In the genomic region with DNA sequence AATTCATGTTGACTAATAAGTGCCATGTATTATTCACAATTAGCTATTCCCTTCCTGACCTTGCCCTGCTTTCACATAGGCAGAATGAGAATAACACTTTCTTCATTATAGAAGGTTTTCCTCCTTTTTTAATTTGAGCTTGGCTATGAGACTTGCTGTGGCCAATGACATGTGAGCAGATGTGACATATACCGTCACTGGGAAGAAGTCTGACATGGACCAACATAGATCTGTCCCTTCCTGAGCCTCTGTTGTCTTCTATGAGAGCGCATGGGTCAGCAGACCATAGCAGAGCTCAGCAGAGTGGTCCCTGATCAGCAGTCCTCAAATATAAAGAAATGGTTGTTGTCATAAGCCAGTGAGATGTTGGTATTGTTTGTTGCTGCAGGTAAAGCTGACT, we compare ENCODE assay signal across 3 cellular contexts.
TF ChIP-seq lines count a peak whose summit lies in the region.

No MANE protein-coding gene starts in this region.

TF ChIP-seq in SK-N-SH, 30 proteins besides CTCF, POLR2A, EP300 and RAD21:
- TF ChIP-seq GABPA (IDR thresholded peaks at IDR 0.05; ENCODE audit: low read depth) (no peak), RFX5 (IDR thresholded peaks at IDR 0.05; ENCODE audit: low read length) (peak; percentile 85; the same call in 1 of the 2 replicates)
TF ChIP-seq in SK-N-SH: peak in this region for 1.

TF ChIP-seq in SK-N-SH treated with all-trans-retinoic acid at 6 μM for 48 hours, 23 proteins besides CTCF, POLR2A, EP300 and RAD21:
- no peak for TF ChIP-seq GLIS3 (CRISPR knock-in tag; IDR thresholded peaks at IDR 0.05)
- no peak for TF ChIP-seq CSDC2 (CRISPR knock-in tag; IDR thresholded peaks at IDR 0.05)
TF ChIP-seq in SK-N-SH treated with all-trans-retinoic acid at 6 μM for 48 hours: peak in this region for 0.

TF ChIP-seq in H1, 55 proteins besides CTCF, POLR2A, EP300 and RAD21:
- TF ChIP-seq, protein P1, sequence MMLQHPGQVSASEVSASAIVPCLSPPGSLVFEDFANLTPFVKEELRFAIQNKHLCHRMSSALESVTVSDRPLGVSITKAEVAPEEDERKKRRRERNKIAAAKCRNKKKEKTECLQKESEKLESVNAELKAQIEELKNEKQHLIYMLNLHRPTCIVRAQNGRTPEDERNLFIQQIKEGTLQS (IDR thresholded peaks at IDR 0.05; ENCODE audit: insufficient read depth, low read depth, low read length) = no peak
- TF ChIP-seq RFX5 (IDR thresholded peaks at IDR 0.05; ENCODE audit: borderline replicate concordance, low read depth, low read length) = peak; percentile 20; the same call in 1 of the 2 replicates
TF ChIP-seq in H1: peak in this region for 1.
